1 cellular context compared by ENCODE assay signal in genomic region chr10:71739368-71739900, GRCh38.
TF ChIP-seq lines count a peak whose summit lies in the region.

No MANE protein-coding gene starts in this region.

TF ChIP-seq in K562, 482 proteins besides CTCF, POLR2A, EP300 and RAD21:
- no peak for TF ChIP-seq NRF1 (conservative IDR thresholded peaks at IDR 0.05 in 1 of 2, IDR thresholded peaks at IDR 0.05 in 1 of 2)
- no peak for TF ChIP-seq RNF2 (IDR thresholded peaks at IDR 0.05)
- TF ChIP-seq CHD4 (IDR thresholded peaks at IDR 0.05; ENCODE audit: insufficient read depth, insufficient replicate concordance, low read depth, low read length, poor library complexity, severe bottlenecking): no peak
- no peak for TF ChIP-seq TAL1 (IDR thresholded peaks at IDR 0.05)
- TF ChIP-seq, protein P1, sequence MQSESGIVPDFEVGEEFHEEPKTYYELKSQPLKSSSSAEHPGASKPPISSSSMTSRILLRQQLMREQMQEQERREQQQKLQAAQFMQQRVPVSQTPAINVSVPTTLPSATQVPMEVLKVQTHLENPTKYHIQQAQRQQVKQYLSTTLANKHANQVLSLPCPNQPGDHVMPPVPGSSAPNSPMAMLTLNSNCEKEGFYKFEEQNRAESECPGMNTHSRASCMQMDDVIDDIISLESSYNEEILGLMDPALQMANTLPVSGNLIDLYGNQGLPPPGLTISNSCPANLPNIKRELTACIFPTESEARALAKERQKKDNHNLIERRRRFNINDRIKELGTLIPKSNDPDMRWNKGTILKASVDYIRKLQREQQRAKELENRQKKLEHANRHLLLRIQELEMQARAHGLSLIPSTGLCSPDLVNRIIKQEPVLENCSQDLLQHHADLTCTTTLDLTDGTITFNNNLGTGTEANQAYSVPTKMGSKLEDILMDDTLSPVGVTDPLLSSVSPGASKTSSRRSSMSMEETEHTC (IDR thresholded peaks at IDR 0.05): no peak
- no peak for TF ChIP-seq ILK (tag; IDR thresholded peaks at IDR 0.05; ENCODE audit: borderline replicate concordance, low read depth)
- no peak for TF ChIP-seq ZNF586 (CRISPR knock-in tag; conservative IDR thresholded peaks at IDR 0.05)
- no peak for TF ChIP-seq TFE3 (CRISPR knock-in tag; IDR thresholded peaks at IDR 0.05)
- TF ChIP-seq, protein P2, sequence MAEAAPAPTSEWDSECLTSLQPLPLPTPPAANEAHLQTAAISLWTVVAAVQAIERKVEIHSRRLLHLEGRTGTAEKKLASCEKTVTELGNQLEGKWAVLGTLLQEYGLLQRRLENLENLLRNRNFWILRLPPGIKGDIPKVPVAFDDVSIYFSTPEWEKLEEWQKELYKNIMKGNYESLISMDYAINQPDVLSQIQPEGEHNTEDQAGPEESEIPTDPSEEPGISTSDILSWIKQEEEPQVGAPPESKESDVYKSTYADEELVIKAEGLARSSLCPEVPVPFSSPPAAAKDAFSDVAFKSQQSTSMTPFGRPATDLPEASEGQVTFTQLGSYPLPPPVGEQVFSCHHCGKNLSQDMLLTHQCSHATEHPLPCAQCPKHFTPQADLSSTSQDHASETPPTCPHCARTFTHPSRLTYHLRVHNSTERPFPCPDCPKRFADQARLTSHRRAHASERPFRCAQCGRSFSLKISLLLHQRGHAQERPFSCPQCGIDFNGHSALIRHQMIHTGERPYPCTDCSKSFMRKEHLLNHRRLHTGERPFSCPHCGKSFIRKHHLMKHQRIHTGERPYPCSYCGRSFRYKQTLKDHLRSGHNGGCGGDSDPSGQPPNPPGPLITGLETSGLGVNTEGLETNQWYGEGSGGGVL (CRISPR knock-in tag; IDR thresholded peaks at IDR 0.05): no peak
- TF ChIP-seq PRDM10 (IDR thresholded peaks at IDR 0.05; ENCODE audit: partially characterized antibody): no peak
- TF ChIP-seq XRCC3 (IDR thresholded peaks at IDR 0.05): no peak
- TF ChIP-seq U2AF2 (optimal IDR thresholded peaks at IDR 0.05; ENCODE audit: low read depth, low read length): no peak
- no peak for TF ChIP-seq HDAC2 (IDR thresholded peaks at IDR 0.05)
- no peak for TF ChIP-seq VEZF1 (CRISPR knock-in tag; IDR thresholded peaks at IDR 0.05)
- TF ChIP-seq ZNF740 (CRISPR knock-in tag; IDR thresholded peaks at IDR 0.05): no peak
- TF ChIP-seq ZNF740 (tag; IDR thresholded peaks at IDR 0.05): no peak
- TF ChIP-seq PHB (CRISPR knock-in tag; IDR thresholded peaks at IDR 0.05): no peak
